Comparison of ENCODE assay signal across 21 cellular contexts in the genomic region with DNA sequence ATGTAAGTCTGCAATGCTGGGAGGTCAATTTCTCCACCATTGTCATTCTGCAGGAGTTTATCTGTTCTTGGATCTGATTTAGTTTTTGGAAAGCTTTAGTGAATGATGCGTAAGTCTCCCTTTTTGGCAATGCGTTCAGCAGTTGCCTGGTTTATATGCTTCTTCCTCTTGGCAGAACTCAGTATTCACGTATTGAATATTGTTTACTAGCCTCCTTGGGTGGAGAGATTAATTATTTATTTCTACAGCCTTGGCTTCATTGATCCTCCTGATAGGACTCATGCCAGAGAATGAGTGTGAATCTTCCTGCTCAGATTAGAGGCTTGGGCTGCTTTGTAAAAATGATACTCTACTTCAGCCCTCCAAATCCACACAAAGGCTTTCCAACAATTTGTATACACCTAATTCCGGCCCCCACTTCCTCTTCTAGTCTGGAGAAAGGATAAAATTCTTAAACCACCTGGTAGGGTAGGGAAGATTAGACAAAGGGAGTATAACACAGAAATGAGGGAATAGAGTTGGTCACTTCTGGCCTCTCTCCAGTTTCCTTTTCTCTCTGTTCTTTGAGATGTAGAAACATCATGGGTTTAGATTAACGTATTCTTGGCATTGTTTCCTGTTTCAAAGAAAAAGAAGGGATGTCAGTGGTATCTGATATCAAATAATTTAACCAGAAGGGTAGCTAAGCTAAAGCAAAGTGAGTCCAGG.
DNase-seq lines count a peak whose midpoint lies in the region; ATAC-seq and TF ChIP-seq lines count a peak whose summit lies in the region.
"Had no signal": no experiment of that assay in that cellular context is flagged by ENCODE, and none has a peak within 500 bp of the region (broad histone marks: within the 10 kb centered on the region; RNA-seq: fewer than 3 reads in every experiment).

No MANE protein-coding gene starts in this region.

- ATAC-seq in GM21786 (IDR thresholded peaks at IDR 0.05; ENCODE audit: unreplicated experiment): no peak
- ATAC-seq: GM12878, T-cell had no signal

- H3K4me3 ChIP-seq in fibroblast of mammary gland (ENCODE audit: control insufficient read depth, low read depth, low read length): no peak overlapping the region
- H3K4me3 ChIP-seq: BLaER1 treated with 17β-estradiol and CSF1 and Interleukin-3, amounts not matched to agents 10 nM and 100 nM; GM12878; SJCRH30 had no signal

- H3K27ac ChIP-seq in 22Rv1: peak overlapping the region; percentile 86
- H3K27ac ChIP-seq: BLaER1 treated with 17β-estradiol and CSF1 and Interleukin-3, amounts not matched to agents 10 nM and 100 nM; SJCRH30 had no signal

- peak; percentile 29 for DNase-seq in HT-29 (ENCODE audit: low spot score)
- peak; percentile 19 for DNase-seq in NCI-H69 (lab: John Stamatoyannopoulos, UW)
- DNase-seq in fibroblast of mammary gland (ENCODE audit: low read depth): peak; percentile 29
- no peak for DNase-seq in NCI-H748 (lab: John Stamatoyannopoulos, UW; ENCODE audit: unreplicated experiment)
- DNase-seq in T-helper 1 cell: no peak
- no peak for DNase-seq in COLO668 (lab: John Stamatoyannopoulos, UW; ENCODE audit: unreplicated experiment)
- DNase-seq: AML-193; Caco-2; CD4-positive, alpha-beta T cell; Karpas-422; MV-4-11; NCI-H1436 treated with DMSO at 0.1 percent for 48 hours; NCI-H187 treated with DMSO at 0.1 percent for 48 hours; NCI-H2227 treated with DMSO at 0.1 percent for 48 hours; NCI-H510A treated with DMSO at 0.1 percent for 48 hours; SJCRH30; T-cell had no signal

- TF ChIP-seq CTCF in 22Rv1 (IDR thresholded peaks at IDR 0.05) (no peak), fibroblast of mammary gland (conservative IDR thresholded peaks at IDR 0.05; ENCODE audit: control insufficient read depth, insufficient read depth, low read depth, low read length) (no peak)

Comparison
In these comparisons a context has a peak if more than half of its experiments do, and no peak if none do; other contexts are left out.
1. DNase-seq: peak in HT-29 (single experiment), NCI-H69 (single experiment) and fibroblast of mammary gland (single experiment); none in NCI-H748 (single experiment), T-helper 1 cell (0 of 5) and COLO668 (single experiment).